ENCODE assay signal across 28 cellular contexts in genomic region chr22:27993774-27994350, GRCh38.
DNase-seq lines count a peak whose midpoint lies in the region; ATAC-seq, FAIRE-seq and TF ChIP-seq lines count a peak whose summit lies in the region.
"Had no signal": no experiment of that assay in that cellular context is flagged by ENCODE, and none has a peak within 500 bp of the region (broad histone marks: within the 10 kb centered on the region; RNA-seq: fewer than 3 reads in every experiment).

No MANE protein-coding gene starts in this region.

- H3K4me3 ChIP-seq in cardiac muscle cell (no peak overlapping the region), heart right ventricle (no peak overlapping the region), coronary artery (no peak overlapping the region)
- H3K4me3 ChIP-seq: BLaER1 treated with 17β-estradiol and CSF1 and Interleukin-3, amounts not matched to agents 10 nM and 100 nM; GM23248; PC-9 had no signal

- H3K4me1 ChIP-seq in cardiac muscle cell (ENCODE audit: low read depth), result peaks cover 19% of the 10 kb centered on the region
- peaks cover 0 to 30% (median 17%) of the 10 kb centered on the region in 9 donors for H3K4me1 ChIP-seq in heart right ventricle

- TF ChIP-seq CTCF in cardiac muscle cell (IDR thresholded peaks at IDR 0.05; ENCODE audit: low read depth, low read length), result no peak
- no peak for TF ChIP-seq CTCF in heart right ventricle (IDR thresholded peaks at IDR 0.05)
- no peak for TF ChIP-seq CTCF in coronary artery (IDR thresholded peaks at IDR 0.05)
- no peak for TF ChIP-seq CTCF in osteocyte (IDR thresholded peaks at IDR 0.05)
- TF ChIP-seq CTCF in progenitor cell of endocrine pancreas (IDR thresholded peaks at IDR 0.05; ENCODE audit: unreplicated experiment), result no peak

- H3K27me3 ChIP-seq in cardiac muscle cell (no peaks in the 10 kb centered on the region), heart right ventricle (no peaks in the 10 kb centered on the region)
- H3K27me3 ChIP-seq: BLaER1 treated with 17β-estradiol and CSF1 and Interleukin-3, amounts not matched to agents 10 nM and 100 nM had no signal

- WGBS in heart right ventricle, 2 donors, result 95 to 96% methylated on average over 9 of the region's 9 CpGs

- H3K27ac ChIP-seq in cardiac muscle cell, result peak overlapping the region; percentile 51
- no peak overlapping the region for H3K27ac ChIP-seq in heart right ventricle
- no peak overlapping the region for H3K27ac ChIP-seq in coronary artery
- H3K27ac ChIP-seq: BLaER1 treated with 17β-estradiol and CSF1 and Interleukin-3, amounts not matched to agents 10 nM and 100 nM; GM23248; PC-9; VCaP had no signal

- H3K36me3 ChIP-seq in cardiac muscle cell (no peaks in the 10 kb centered on the region), heart right ventricle (peaks cover 0 to 93% (median 30%) of the 10 kb centered on the region in 9 donors)
- H3K36me3 ChIP-seq: BLaER1 treated with 17β-estradiol and CSF1 and Interleukin-3, amounts not matched to agents 10 nM and 100 nM had no signal

- H3K27me3 Mint-ChIP-seq in osteocyte (ENCODE audit: unreplicated experiment) (no peaks in the 10 kb centered on the region), progenitor cell of endocrine pancreas (no peaks in the 10 kb centered on the region)
- H3K27me3 Mint-ChIP-seq: activated CD4-positive, alpha-beta T cell treated with anti-CD3 and anti-CD28 coated beads, Interleukin-2, amount 10 ng/mL, durations not matched to agents 24 days and 14 days; activated CD8-positive, alpha-beta memory T cell treated with anti-CD3 and anti-CD28 coated beads, Interleukin-2, amount 10 ng/mL, durations not matched to agents 7 days and 5 days; activated naive CD8-positive, alpha-beta T cell had no signal

- H3K27ac Mint-ChIP-seq in osteocyte (ENCODE audit: unreplicated experiment) (peak overlapping the region; percentile 0), progenitor cell of endocrine pancreas (no peak overlapping the region)
- H3K27ac Mint-ChIP-seq: activated CD4-positive, alpha-beta T cell treated with anti-CD3 and anti-CD28 coated beads, Interleukin-2, amount 10 ng/mL, durations not matched to agents 24 days and 14 days; activated CD8-positive, alpha-beta memory T cell treated with anti-CD3 and anti-CD28 coated beads, Interleukin-2, amount 10 ng/mL, durations not matched to agents 7 days and 5 days; activated naive CD8-positive, alpha-beta T cell; activated T-helper 1 cell treated with anti-CD3 and anti-CD28 coated beads, Interleukin-12 subunit alpha, Interleukin-12 subunit beta, Interleukin-2, Interleukin-4 antibody, amounts not matched to agents 30 ng/mL and 10 ng/mL and 1 ng/mL, durations not matched to agents 14 hours and 24 hours and 36 hours; nephron had no signal

- intact Hi-C loops in heart right ventricle (cut with DNase I), result loop anchor here in 4 of 10 donors (5.0 kb wide), 2 partner anchors 77 to 107 kb away; partner anchors contain the start of gene PITPNB (in 3 of the 4)

- no peaks in the 10 kb centered on the region for H3K9me3 Mint-ChIP-seq in osteocyte (ENCODE audit: unreplicated experiment)
- H3K9me3 Mint-ChIP-seq in progenitor cell of endocrine pancreas (ENCODE audit: low read depth), result no peaks in the 10 kb centered on the region
- H3K9me3 Mint-ChIP-seq: activated CD4-positive, alpha-beta T cell treated with anti-CD3 and anti-CD28 coated beads, Interleukin-2, amount 10 ng/mL, durations not matched to agents 24 days and 14 days; activated T-helper 1 cell treated with anti-CD3 and anti-CD28 coated beads, Interleukin-12 subunit alpha, Interleukin-12 subunit beta, Interleukin-2, Interleukin-4 antibody, amounts not matched to agents 30 ng/mL and 10 ng/mL and 1 ng/mL, durations not matched to agents 14 hours and 24 hours and 36 hours; nephron had no signal

- H3K4me3 Mint-ChIP-seq in osteocyte (ENCODE audit: unreplicated experiment) (no peak overlapping the region), progenitor cell of endocrine pancreas (ENCODE audit: low read depth) (no peak overlapping the region)
- H3K4me3 Mint-ChIP-seq: activated CD4-positive, alpha-beta T cell treated with anti-CD3 and anti-CD28 coated beads, Interleukin-2, amount 10 ng/mL, durations not matched to agents 24 days and 14 days; activated CD8-positive, alpha-beta memory T cell treated with anti-CD3 and anti-CD28 coated beads, Interleukin-2, amount 10 ng/mL, durations not matched to agents 7 days and 5 days; activated naive CD8-positive, alpha-beta T cell; activated T-helper 1 cell treated with anti-CD3 and anti-CD28 coated beads, Interleukin-12 subunit alpha, Interleukin-12 subunit beta, Interleukin-2, Interleukin-4 antibody, amounts not matched to agents 30 ng/mL and 10 ng/mL and 1 ng/mL, durations not matched to agents 14 hours and 24 hours and 36 hours; nephron had no signal

- DNase-seq in cardiac muscle cell (ENCODE audit: low read depth in 1 of 2, low spot score in 1 of 2) (no peak), heart right ventricle (no peak), coronary artery (ENCODE audit: low spot score) (peak; percentile 57), osteocyte (ENCODE audit: extremely low spot score, unreplicated experiment) (no peak), urothelium cell line (ENCODE audit: low spot score) (no peak), progenitor cell of endocrine pancreas (ENCODE audit: low spot score, unreplicated experiment) (no peak)
- DNase-seq: ACHN; activated CD4-positive, alpha-beta T cell treated with anti-CD3 and anti-CD28 coated beads, Interleukin-2, amount 10 ng/mL, durations not matched to agents 24 days and 14 days; activated CD8-positive, alpha-beta memory T cell treated with anti-CD3 and anti-CD28 coated beads, Interleukin-2, amount 10 ng/mL, durations not matched to agents 7 days and 5 days; cerebellar nuclear complex; COR-L47; DMS53; GM23248; Kasumi-1; NCI-H146; NCI-H510A treated with DMSO at 0.1 percent for 48 hours; NK-92 treated with Interleukin-12 subunit alpha and Interleukin-12 subunit beta, amount 100 ng/mL, for 24 hours; PC-9; SHP77; stimulated activated CD4-positive, alpha-beta T cell treated with anti-CD3 and anti-CD28 coated beads, Interleukin-15, amount 100 ng/mL, for 24 hours; stimulated activated naive CD4-positive, alpha-beta T cell had no signal

- H3K4me1 Mint-ChIP-seq in osteocyte (ENCODE audit: unreplicated experiment) (peaks cover 30% of the 10 kb centered on the region), progenitor cell of endocrine pancreas (ENCODE audit: low read depth) (peaks cover 1% of the 10 kb centered on the region)
- H3K4me1 Mint-ChIP-seq: activated CD4-positive, alpha-beta T cell treated with anti-CD3 and anti-CD28 coated beads, Interleukin-2, amount 10 ng/mL, durations not matched to agents 24 days and 14 days had no signal

- ATAC-seq in heart right ventricle (no peak), HG02763 (IDR thresholded peaks at IDR 0.05; ENCODE audit: unreplicated experiment) (no peak)
- ATAC-seq: activated CD8-positive, alpha-beta memory T cell treated with anti-CD3 and anti-CD28 coated beads, Interleukin-2, amount 10 ng/mL, durations not matched to agents 7 days and 5 days had no signal

- H3K36me3 Mint-ChIP-seq in osteocyte (ENCODE audit: unreplicated experiment) (peaks cover 11% of the 10 kb centered on the region), progenitor cell of endocrine pancreas (ENCODE audit: insufficient read depth) (peaks cover 4% of the 10 kb centered on the region)
- H3K36me3 Mint-ChIP-seq: activated CD8-positive, alpha-beta memory T cell treated with anti-CD3 and anti-CD28 coated beads, Interleukin-2, amount 10 ng/mL, durations not matched to agents 7 days and 5 days; activated naive CD8-positive, alpha-beta T cell had no signal

- peak; percentile 92 for FAIRE-seq in urothelium cell line (lab: Jason Lieb, UNC)
- FAIRE-seq: keratinocyte had no signal

- H3K9me3 ChIP-seq in cardiac muscle cell (ENCODE audit: low read depth) (no peaks in the 10 kb centered on the region), heart right ventricle (no peaks in the 10 kb centered on the region)
- H3K9me3 ChIP-seq: BLaER1 treated with 17β-estradiol and CSF1 and Interleukin-3, amounts not matched to agents 10 nM and 100 nM had no signal
